21 cellular contexts compared by ENCODE assay signal in genomic region chr6:38813026-38813425, GRCh38.
"Had no signal": no experiment of that assay in that cellular context is flagged by ENCODE, and none has a peak within 500 bp of the region (broad histone marks: within the 10 kb centered on the region; RNA-seq: fewer than 3 reads in every experiment).

No MANE protein-coding gene starts in this region.

- H3K9me3 Mint-ChIP-seq: nephron progenitor cell; stimulated activated effector memory CD8-positive, alpha-beta T cell treated with anti-CD3 and anti-CD28 coated beads, Interleukin-12 subunit alpha, Interleukin-12 subunit beta, amount 100 ng/mL, for 72 hours had no signal

- H3K9me3 ChIP-seq: gastrocnemius medialis, left lung, prostate gland, right atrium auricular region, stomach, thyroid gland, vagina had no signal

- H3K27me3 ChIP-seq: gastrocnemius medialis, left lung, right atrium auricular region, stomach, thyroid gland, vagina had no signal

- H3K4me1 ChIP-seq: gastrocnemius medialis, left lung, right atrium auricular region, stomach, thyroid gland, vagina had no signal

- H3K4me3 ChIP-seq: dorsolateral prefrontal cortex, gastrocnemius medialis, left lung, prostate gland, right atrium auricular region, stomach, thyroid gland, vagina had no signal

- H3K27ac Mint-ChIP-seq: naive thymus-derived CD4-positive, alpha-beta T cell; nephron progenitor cell; stimulated activated effector memory CD8-positive, alpha-beta T cell treated with anti-CD3 and anti-CD28 coated beads, Interleukin-12 subunit alpha, Interleukin-12 subunit beta, amount 100 ng/mL, for 72 hours had no signal

- H3K36me3 Mint-ChIP-seq: naive thymus-derived CD4-positive, alpha-beta T cell; stimulated activated effector memory CD8-positive, alpha-beta T cell treated with anti-CD3 and anti-CD28 coated beads, Interleukin-12 subunit alpha, Interleukin-12 subunit beta, amount 100 ng/mL, for 72 hours had no signal

- DNase-seq: dorsolateral prefrontal cortex; effector CD4-positive, alpha-beta T cell; gastrocnemius medialis; head of caudate nucleus; left cardiac atrium; left lung; midbrain; naive thymus-derived CD4-positive, alpha-beta T cell; nephron progenitor cell; nucleus accumbens; stimulated activated CD4-positive, alpha-beta T cell treated with anti-CD3 and anti-CD28 coated beads, Interleukin-2, amount 100 ng/mL, for 24 hours; stimulated activated CD4-positive, alpha-beta T cell treated with anti-CD3 and anti-CD28 coated beads, Interleukin-4, amount 100 ng/mL, for 24 hours; stimulated activated naive CD4-positive, alpha-beta T cell treated with Interleukin-2 at 50 U/mL for 16 hours; stomach; thyroid gland; trophoblast cell had no signal

- ATAC-seq: gastrocnemius medialis; left cardiac atrium; left lung; naive thymus-derived CD4-positive, alpha-beta T cell; sciatic nerve; stimulated activated effector memory CD8-positive, alpha-beta T cell treated with anti-CD3 and anti-CD28 coated beads, Interleukin-12 subunit alpha, Interleukin-12 subunit beta, amount 100 ng/mL, for 72 hours had no signal

- H3K27ac ChIP-seq: dorsolateral prefrontal cortex, gastrocnemius medialis, left lung, prostate gland, right atrium auricular region, stomach, thyroid gland, vagina had no signal

- H3K36me3 ChIP-seq: gastrocnemius medialis, left lung, prostate gland, right atrium auricular region, stomach, thyroid gland, vagina had no signal

- H3K4me3 Mint-ChIP-seq: naive thymus-derived CD4-positive, alpha-beta T cell; nephron progenitor cell; stimulated activated effector memory CD8-positive, alpha-beta T cell treated with anti-CD3 and anti-CD28 coated beads, Interleukin-12 subunit alpha, Interleukin-12 subunit beta, amount 100 ng/mL, for 72 hours had no signal

- H3K4me1 Mint-ChIP-seq: naive thymus-derived CD4-positive, alpha-beta T cell; nephron progenitor cell had no signal
